ENCODE assay signal across 8 cellular contexts in genomic region chrX:132216806-132217202, GRCh38. TPM values are rescaled to one million over a fixed set of nuclear protein-coding genes. Genes with fewer than 3 reads are reported as not detected.
DNase-seq lines count a peak whose midpoint lies in the region; ATAC-seq, FAIRE-seq and TF ChIP-seq lines count a peak whose summit lies in the region.

No MANE protein-coding gene starts in this region.

- H3K4me2 ChIP-seq in astrocyte (ENCODE audit: low read length) = peak overlapping the region; percentile 95

- H4K20me1 ChIP-seq in astrocyte (ENCODE audit: insufficient read depth, low read length) = peaks cover 9% of the 10 kb centered on the region

- TF ChIP-seq CTCF in astrocyte (IDR thresholded peaks at IDR 0.05; ENCODE audit: insufficient read depth, low read depth, low read length) = no peak
- TF ChIP-seq CTCF in testis (IDR thresholded peaks at IDR 0.05) = no peak

- no peaks in the 10 kb centered on the region for H3K27me3 Mint-ChIP-seq in astrocyte (ENCODE audit: low read depth, unreplicated experiment)

- H3K27me3 ChIP-seq in astrocyte (ENCODE audit: insufficient read depth, low read length) (no peaks in the 10 kb centered on the region), testis (no peaks in the 10 kb centered on the region)

- WGBS in testis, 2 donors = 0 to 1% methylated on average over 7 to 11 of the region's 11 CpGs

- ATAC-seq in left colon (peak; percentile 31), HG02973 (IDR thresholded peaks at IDR 0.05; ENCODE audit: unreplicated experiment) (no peak)

- H3K27ac Mint-ChIP-seq in astrocyte (ENCODE audit: unreplicated experiment) = peak overlapping the region; percentile 35

- FAIRE-seq in GM19239 (lab: Jason Lieb, UNC) = peak; percentile 58
- no peak for FAIRE-seq in astrocyte (lab: Jason Lieb, UNC)

- no peaks in the 10 kb centered on the region for H3K9me3 ChIP-seq in astrocyte (ENCODE audit: insufficient read depth, low read depth, low read length)
- H3K9me3 ChIP-seq in testis = no peaks in the 10 kb centered on the region

- no peaks in the 10 kb centered on the region for H3K36me3 ChIP-seq in astrocyte (ENCODE audit: insufficient read depth, low read length)
- no peaks in the 10 kb centered on the region for H3K36me3 ChIP-seq in testis (ENCODE audit: low read depth, missing control alignments)

- H3K4me3 ChIP-seq in astrocyte (ENCODE audit: insufficient read depth, low read depth, low read length) = peak overlapping the region; percentile 80
- peak overlapping the region; percentile 68 to 86 for H3K4me3 ChIP-seq in testis

- H2AFZ ChIP-seq in astrocyte (ENCODE audit: low read depth, low read length) = peak overlapping the region; percentile 56

- in situ Hi-C loops in ACHN (cut with HindIII; ENCODE audit: low pct_ligation_motif_present, low pct_unique_long_range_greater_than_20kb, low sequenced_read_pairs) = no loop called here

- intact Hi-C loops in left colon (cut with DNase I, micrococcal nuclease) (no loop called here), testis (cut with DNase I; ENCODE audit: low total_unique reads) (loop anchor here (10.0 kb wide), 1 partner anchor 122 kb away; no protein-coding TSS in a partner anchor)

- peaks cover 44% of the 10 kb centered on the region for H3K79me2 ChIP-seq in astrocyte (ENCODE audit: insufficient read depth, low read length)

- no peaks in the 10 kb centered on the region for H3K9me3 Mint-ChIP-seq in astrocyte (ENCODE audit: unreplicated experiment)

- H3K9ac ChIP-seq in astrocyte (ENCODE audit: low read length) = peak overlapping the region; percentile 84

- H3K4me3 Mint-ChIP-seq in astrocyte (ENCODE audit: unreplicated experiment) = peak overlapping the region; percentile 91

- H3K27ac ChIP-seq in astrocyte (ENCODE audit: low read depth, low read length) (peak overlapping the region; percentile 79), testis (peak overlapping the region; percentile 91 to 92)

- H3K4me1 Mint-ChIP-seq in astrocyte (ENCODE audit: low read depth, unreplicated experiment) = peaks cover 6% of the 10 kb centered on the region

- TF ChIP-seq POLR2A in testis (IDR thresholded peaks at IDR 0.05) = no peak

- peaks cover 3% of the 10 kb centered on the region for H3K4me1 ChIP-seq in astrocyte (ENCODE audit: insufficient read depth, low read length)
- no peaks in the 10 kb centered on the region for H3K4me1 ChIP-seq in testis

- DNase-seq in ACHN (peak; percentile 35), GM19239 (ENCODE audit: insufficient read length, low spot score) (no peak), M059J (ENCODE audit: low read depth) (peak; percentile 71), astrocyte (ENCODE audit: low read depth) (peak; percentile 33), left colon (no peak), testis (no peak), middle frontal gyrus (ENCODE audit: extremely low spot score, low spot score) (no peak)

- no peaks in the 10 kb centered on the region for H3K36me3 Mint-ChIP-seq in astrocyte (ENCODE audit: low read depth, unreplicated experiment)

RNA-seq across cellular contexts. Expression of gene RAP2C, which starts 2.4 kb away (rescaled TPM):
- total RNA-seq in M059J (2014; rRNA removed; shearing (Covaris generic)) = 51.3 and 64.9 TPM in 2 replicates
- total RNA-seq in astrocyte (29.0 and 31.2 TPM in 2 replicates), left colon (10 to 100 TPM; 25.3 to 29.9 TPM), testis (10 to 100 TPM; 18.7 to 19.4 TPM)
- polyA plus RNA-seq in testis (ENCODE audit: insufficient read depth, low read depth, low replicate concordance) = 16.9 TPM

Comparison
In these comparisons a context has a peak if more than half of its experiments do, and no peak if none do; other contexts are left out.
1. DNase-seq: peak in ACHN (single experiment), M059J (single experiment) and astrocyte (single experiment); none in GM19239 (single experiment), left colon (0 of 2), testis (single experiment) and middle frontal gyrus (single experiment).